9 cellular contexts compared by ENCODE assay signal in the genomic region with DNA sequence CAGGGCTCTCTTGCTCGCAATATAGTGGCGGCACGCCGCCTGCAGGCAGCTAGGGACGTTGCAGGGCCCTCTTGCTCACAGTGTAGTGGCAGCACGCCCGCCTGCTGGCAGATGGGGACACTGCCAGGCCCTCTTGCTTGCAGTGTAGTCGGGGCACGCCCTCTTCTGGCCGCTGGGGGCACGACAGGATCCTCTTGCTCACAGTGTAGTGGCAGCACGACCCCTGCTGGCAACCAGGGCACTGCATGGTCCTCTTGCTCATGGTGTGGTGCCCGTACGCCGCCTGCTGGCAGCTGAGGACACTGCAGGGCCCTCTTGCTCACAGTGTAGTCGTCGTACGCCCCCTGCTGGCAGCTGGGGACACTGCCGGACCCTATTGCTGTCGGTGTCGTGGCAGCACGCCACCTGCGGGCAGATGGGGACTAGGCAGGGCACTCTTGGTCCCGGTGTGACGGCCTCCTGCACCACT. TPM values are rescaled to one million over a fixed set of nuclear protein-coding genes. Genes with fewer than 3 reads are reported as not detected.
DNase-seq lines count a peak whose midpoint lies in the region; ATAC-seq and TF ChIP-seq lines count a peak whose summit lies in the region.
"Not testable (repeated sequence)": the region's sequence is repeated elsewhere in the genome, so short reads cannot be mapped to it uniquely, and the experiment has no call there.
"Had no signal": no experiment of that assay in that cellular context is flagged by ENCODE, and none has a peak within 500 bp of the region (broad histone marks: within the 10 kb centered on the region; RNA-seq: fewer than 3 reads in every experiment).

No MANE protein-coding gene starts in this region.

- CTCF ChIA-PET in OCI-LY7 (lab: Charles Lee; ENCODE audit: unreplicated experiment): not testable (repeated sequence)

- H3K9me2 ChIP-seq in OCI-LY7 (ENCODE audit: insufficient read depth, low read length): not testable (repeated sequence)

- H3K9me3 Mint-ChIP-seq in endothelial cell (ENCODE audit: unreplicated experiment); naive thymus-derived CD8-positive, alpha-beta T cell: not testable (repeated sequence)

- POLR2A ChIA-PET in OCI-LY7 (lab: Charles Lee); naive thymus-derived CD8-positive, alpha-beta T cell (lab: Charles Lee): not testable (repeated sequence)

- ATAC-seq in GM18511 (IDR thresholded peaks at IDR 0.05; ENCODE audit: unreplicated experiment): peak; percentile 70
- peak; percentile 75 for ATAC-seq in GM21529 (IDR thresholded peaks at IDR 0.05; ENCODE audit: unreplicated experiment)
- peak; percentile 72 for ATAC-seq in HG03097 (IDR thresholded peaks at IDR 0.05; ENCODE audit: low FRiP score, unreplicated experiment)
- peak; percentile 28 to 66 for ATAC-seq in naive thymus-derived CD8-positive, alpha-beta T cell

- H3K36me3 ChIP-seq in OCI-LY7 (ENCODE audit: insufficient read depth, low read length); tibial artery: not testable (repeated sequence)

- not testable (repeated sequence) for H3K27me3 ChIP-seq in tibial artery

- not testable (repeated sequence) for H3K4me1 Mint-ChIP-seq in endothelial cell (ENCODE audit: unreplicated experiment); naive thymus-derived CD8-positive, alpha-beta T cell

- H3K4me3 Mint-ChIP-seq in endothelial cell (ENCODE audit: unreplicated experiment); naive thymus-derived CD8-positive, alpha-beta T cell: not testable (repeated sequence)

- not testable (repeated sequence) for H3K79me2 ChIP-seq in OCI-LY7 (ENCODE audit: insufficient read depth, low read depth, low read length)

- H3K4me1 ChIP-seq in OCI-LY7 (ENCODE audit: insufficient read depth, low read length, poor library complexity, severe bottlenecking); tibial artery: not testable (repeated sequence)

- not testable (repeated sequence) for H3K27me3 Mint-ChIP-seq in endothelial cell (ENCODE audit: unreplicated experiment); naive thymus-derived CD8-positive, alpha-beta T cell

- not testable (repeated sequence) for H3K9me3 ChIP-seq in OCI-LY7 (ENCODE audit: low read length); tibial artery

- not testable (repeated sequence) for H3K27ac Mint-ChIP-seq in endothelial cell (ENCODE audit: unreplicated experiment); naive thymus-derived CD8-positive, alpha-beta T cell

- H4K20me1 ChIP-seq in OCI-LY7 (ENCODE audit: insufficient read depth, low read length): not testable (repeated sequence)

- not testable (repeated sequence) for H3K4me2 ChIP-seq in OCI-LY7 (ENCODE audit: low read length)

- H3K36me3 Mint-ChIP-seq in endothelial cell (ENCODE audit: low read depth, unreplicated experiment); naive thymus-derived CD8-positive, alpha-beta T cell: not testable (repeated sequence)

- not testable (repeated sequence) for H3K4me3 ChIP-seq in OCI-LY7 (ENCODE audit: low read depth, low read length, poor library complexity, severe bottlenecking); tibial artery

- TF ChIP-seq CTCF in OCI-LY7 (conservative IDR thresholded peaks at IDR 0.05; ENCODE audit: low read length): peak; percentile 55
- TF ChIP-seq CTCF in endothelial cell (IDR thresholded peaks at IDR 0.05; ENCODE audit: unreplicated experiment): peak; percentile 43
- TF ChIP-seq CTCF in tibial artery (IDR thresholded peaks at IDR 0.05): peak in 1 of 2 experiments; percentile 4

- not testable (repeated sequence) for DNase-seq in OCI-LY7 (ENCODE audit: low spot score); endothelial cell (ENCODE audit: low spot score)
- peak; percentile 37 for DNase-seq in activated T-cell treated with anti-CD3 and anti-CD28 coated beads, Interleukin-2, amount 50 U/mL, for 1 hour
- peak in 6 of 10 donors; percentile 8 to 53 (median 38) for DNase-seq in naive thymus-derived CD8-positive, alpha-beta T cell
- peak; percentile 18 to 62 for DNase-seq in tibial artery

- H3K27ac ChIP-seq in OCI-LY7 (ENCODE audit: low read depth, low read length, poor library complexity, severe bottlenecking); tibial artery: not testable (repeated sequence)

- intact Hi-C loops in OCI-LY7 (cut with micrococcal nuclease; ENCODE audit: unreplicated experiment); tibial artery (cut with DNase I; ENCODE audit: low total_unique reads): not testable (repeated sequence)

- not testable (repeated sequence) for BruUV-seq in OCI-LY7 (replicated peaks; lab: Mats Ljungman, UMichigan)

- H2AFZ ChIP-seq in OCI-LY7 (ENCODE audit: low read length): not testable (repeated sequence)

RNA-seq across cellular contexts. Expression of gene SCGB1C1, which starts 3.0 kb away (rescaled TPM):
- total RNA-seq in OCI-LY7 (2014; rRNA removed; shearing (Covaris generic)): not detected in 2 replicates
- total RNA-seq in OCI-LY7 (2022) (not detected in 2 replicates), endothelial cell (ENCODE audit: unreplicated experiment) (not detected)
- total RNA-seq in naive thymus-derived CD8-positive, alpha-beta T cell: not detected
- not detected for polyA plus RNA-seq in naive thymus-derived CD8-positive, alpha-beta T cell
- total RNA-seq: liver had no signal
- polyA plus RNA-seq: liver had no signal

RNA-seq across cellular contexts. Expression of gene BET1L, which starts 17.3 kb away (rescaled TPM):
- 12.3 and 16.2 TPM in 2 replicates for total RNA-seq in OCI-LY7 (2014; rRNA removed; shearing (Covaris generic))
- total RNA-seq in OCI-LY7 (2022) (45.5 and 47.4 TPM in 2 replicates), endothelial cell (ENCODE audit: unreplicated experiment) (64.4 TPM)
- total RNA-seq in naive thymus-derived CD8-positive, alpha-beta T cell: 100 to 1,000 TPM; 110 to 122 TPM
- polyA plus RNA-seq in naive thymus-derived CD8-positive, alpha-beta T cell: 10 to 100 TPM; 24.0 to 75.2 (median 59.2) TPM

RNA-seq across cellular contexts. Expression of gene RIC8A, which starts 17.6 kb away (rescaled TPM):
- 125 and 136 TPM in 2 replicates for total RNA-seq in OCI-LY7 (2014; rRNA removed; shearing (Covaris generic))
- total RNA-seq in OCI-LY7 (2022): 92.0 and 97.6 TPM in 2 replicates
- 89.2 TPM for total RNA-seq in endothelial cell (ENCODE audit: unreplicated experiment)
- 10 to 100 TPM; 92.7 to 93.4 TPM for total RNA-seq in naive thymus-derived CD8-positive, alpha-beta T cell
- 10 to 100 TPM; 68.6 to 93.1 (median 76.7) TPM for polyA plus RNA-seq in naive thymus-derived CD8-positive, alpha-beta T cell

RNA-seq across cellular contexts. Expression of gene SIRT3, which starts 46.3 kb away (rescaled TPM):
- 8.5 and 10.3 TPM in 2 replicates for total RNA-seq in OCI-LY7 (2014; rRNA removed; shearing (Covaris generic))
- total RNA-seq in OCI-LY7 (2022): 18.5 and 21.0 TPM in 2 replicates
- total RNA-seq in endothelial cell (ENCODE audit: unreplicated experiment): 23.4 TPM
- total RNA-seq in naive thymus-derived CD8-positive, alpha-beta T cell: 10 to 100 TPM; 33.6 to 33.7 TPM
- polyA plus RNA-seq in naive thymus-derived CD8-positive, alpha-beta T cell: 10 to 100 TPM in 2 of 3 donors, 1 to 10 TPM in 1; 6.5 to 14.6 (median 10.9) TPM

RNA-seq across cellular contexts. Expression of gene PSMD13, which starts 46.9 kb away (rescaled TPM):
- total RNA-seq in OCI-LY7 (2014; rRNA removed; shearing (Covaris generic)): 146 and 156 TPM in 2 replicates
- 134 and 154 TPM in 2 replicates for total RNA-seq in OCI-LY7 (2022)
- total RNA-seq in endothelial cell (ENCODE audit: unreplicated experiment): 189 TPM
- total RNA-seq in naive thymus-derived CD8-positive, alpha-beta T cell: 10 to 100 TPM; 94.4 to 99.0 TPM
- polyA plus RNA-seq in naive thymus-derived CD8-positive, alpha-beta T cell: 100 to 1,000 TPM; 196 to 223 (median 208) TPM
